In the genomic region with DNA sequence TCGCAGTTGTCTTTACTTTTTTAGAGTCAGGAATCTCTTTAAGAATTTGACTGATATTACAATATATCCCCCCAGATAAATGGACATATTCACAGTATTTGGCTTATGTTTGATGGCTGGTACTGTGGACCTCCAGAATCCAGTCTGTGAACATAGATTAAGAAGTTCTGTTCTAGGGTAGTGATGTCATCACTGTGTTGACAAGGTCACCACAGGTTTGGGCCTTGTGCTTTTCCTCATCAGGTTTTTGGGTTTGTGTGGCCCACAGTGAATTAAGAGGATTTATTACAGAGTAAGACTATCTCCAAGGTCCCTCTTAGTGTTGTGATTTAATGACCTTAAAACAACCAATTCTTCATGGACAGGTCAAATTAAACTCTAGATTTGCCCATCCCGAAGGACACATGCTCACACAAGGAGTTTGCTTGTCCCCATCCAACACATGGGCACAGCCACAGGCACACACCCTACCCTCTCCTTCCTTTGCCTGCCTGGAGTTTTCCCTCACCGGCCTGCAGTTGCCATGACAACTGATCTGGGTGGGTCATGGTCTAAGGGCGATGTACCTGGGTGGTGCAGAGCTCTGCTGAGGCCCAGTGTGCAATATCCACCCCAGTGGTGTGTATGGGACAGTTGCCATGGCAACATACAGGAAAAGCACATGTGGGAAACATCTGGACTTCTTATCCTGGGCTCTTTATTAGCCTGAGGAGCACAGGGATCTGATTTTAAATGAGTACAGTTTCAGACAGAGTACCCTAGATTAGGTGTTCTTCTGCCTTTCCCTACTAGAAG, we compare ENCODE assay signal across 20 cellular contexts.
A peak's percentile ranks its signal among the peaks of the same experiment; 100 is the strongest.
DNase-seq lines count a peak whose midpoint lies in the region; ATAC-seq and TF ChIP-seq lines count a peak whose summit lies in the region.
"Had no signal": no experiment of that assay in that cellular context is flagged by ENCODE, and none has a peak within 500 bp of the region (broad histone marks: within the 10 kb centered on the region; RNA-seq: fewer than 3 reads in every experiment).

No MANE protein-coding gene starts in this region.

- H3K36me3 ChIP-seq in brain microvascular endothelial cell (replicated peaks) (peaks cover 5% of the 10 kb centered on the region), hepatocyte (replicated peaks; ENCODE audit: insufficient read depth, low read depth) (no peaks in the 10 kb centered on the region)
- H3K36me3 ChIP-seq: BE2C, upper lobe of right lung had no signal

- H3K9me3 ChIP-seq in hepatocyte (ENCODE audit: low read depth): no peaks in the 10 kb centered on the region
- H3K9me3 ChIP-seq: BE2C, upper lobe of right lung had no signal

- H3K4me1 ChIP-seq in hepatocyte (ENCODE audit: insufficient read depth): peaks cover 6% of the 10 kb centered on the region
- H3K4me1 ChIP-seq: BE2C had no signal

- H3K4me2 ChIP-seq in hepatocyte: no peak overlapping the region

- H3K27me3 ChIP-seq in brain microvascular endothelial cell (replicated peaks): no peaks in the 10 kb centered on the region
- no peaks in the 10 kb centered on the region for H3K27me3 ChIP-seq in hepatocyte
- H3K27me3 ChIP-seq: BE2C, upper lobe of right lung had no signal

- peak; percentile 54 for DNase-seq in AG08395 (ENCODE audit: low spot score)
- peak; percentile 96 for DNase-seq in HFF-Myc (ENCODE audit: extremely low read depth, low read depth)
- no peak for DNase-seq in brain microvascular endothelial cell
- peak; percentile 68 for DNase-seq in hepatocyte (ENCODE audit: low spot score)
- DNase-seq in stimulated activated CD4-positive, alpha-beta T cell treated with anti-CD3 and anti-CD28 coated beads, Interleukin-15, amount 100 ng/mL, for 24 hours: no peak
- no peak for DNase-seq in NCI-H1105 treated with DMSO at 0.1 percent for 48 hours (lab: John Stamatoyannopoulos, UW)
- DNase-seq: anterior cingulate cortex; BE2C; cortex of kidney; DMS79; H7; KBM-7; mammary epithelial cell; NCI-H1105; OCI-M1; stimulated activated naive CD4-positive, alpha-beta T cell; upper lobe of right lung had no signal

- no peaks in the 10 kb centered on the region for H3K9me2 ChIP-seq in hepatocyte (replicated peaks; ENCODE audit: insufficient read depth)

- H3K27ac ChIP-seq in brain microvascular endothelial cell (peak overlapping the region; percentile 79), hepatocyte (no peak overlapping the region)
- H3K27ac ChIP-seq: skin epidermis, upper lobe of right lung had no signal

- ATAC-seq in GM18907 (IDR thresholded peaks at IDR 0.05; ENCODE audit: unreplicated experiment) (no peak), GM21619 (IDR thresholded peaks at IDR 0.05; ENCODE audit: unreplicated experiment) (no peak)

- no peaks in the 10 kb centered on the region for H3K79me2 ChIP-seq in hepatocyte

- in situ Hi-C loops in brain microvascular endothelial cell (cut with HindIII; ENCODE audit: low pct_ligation_motif_present, low sequenced_read_pairs): no loop called here

- H3K4me3 ChIP-seq in HFF-Myc (replicated peaks; ENCODE audit: low read depth, low read length): no peak overlapping the region
- H3K4me3 ChIP-seq in brain microvascular endothelial cell (ENCODE audit: low read depth, low read length): no peak overlapping the region
- no peak overlapping the region for H3K4me3 ChIP-seq in hepatocyte
- H3K4me3 ChIP-seq: skin epidermis, upper lobe of right lung had no signal

- TF ChIP-seq CTCF in HFF-Myc (IDR thresholded peaks at IDR 0.05; ENCODE audit: low read depth, low read length, missing control alignments): no peak
- no peak for TF ChIP-seq CTCF in brain microvascular endothelial cell (IDR thresholded peaks at IDR 0.05; ENCODE audit: low read depth, low read length, missing control alignments)
- TF ChIP-seq CTCF in hepatocyte (IDR thresholded peaks at IDR 0.05; ENCODE audit: poor library complexity): no peak

- H2AFZ ChIP-seq in hepatocyte: no peak overlapping the region

- H4K20me1 ChIP-seq in hepatocyte (ENCODE audit: insufficient read depth, poor library complexity, severe bottlenecking): no peaks in the 10 kb centered on the region

- 76% methylated on average over 4 of the region's 4 CpGs for WGBS in hepatocyte (ENCODE audit: low lambda C conversion rate, missing lambda C conversion rate)

Comparison
In these comparisons a context has a peak if more than half of its experiments do, and no peak if none do; other contexts are left out.
1. DNase-seq: peak in AG08395 (single experiment), HFF-Myc (single experiment) and hepatocyte (single experiment); none in brain microvascular endothelial cell (single experiment), stimulated activated CD4-positive, alpha-beta T cell treated with anti-CD3 and anti-CD28 coated beads, Interleukin-15, amount 100 ng/mL, for 24 hours (single experiment) and NCI-H1105 treated with DMSO at 0.1 percent for 48 hours (single experiment).